Comparison of ENCODE assay signal across 16 cellular contexts in genomic region chr16:13634253-13634652, GRCh38.
DNase-seq lines count a peak whose midpoint lies in the region; ATAC-seq, FAIRE-seq and TF ChIP-seq lines count a peak whose summit lies in the region.
"Had no signal": no experiment of that assay in that cellular context is flagged by ENCODE, and none has a peak within 500 bp of the region (broad histone marks: within the 10 kb centered on the region; RNA-seq: fewer than 3 reads in every experiment).

No MANE protein-coding gene starts in this region.

- H3K79me2 ChIP-seq in hepatocyte: no peaks in the 10 kb centered on the region

- FAIRE-seq in A204.1 (lab: Jason Lieb, UNC) (peak; percentile 41), endometrium (lab: Jason Lieb, UNC) (peak; percentile 65), pancreas (lab: Jason Lieb, UNC) (peak; percentile 68)
- FAIRE-seq: H1 had no signal

- H3K27me3 Mint-ChIP-seq in WTC11 (ENCODE audit: low read depth): no peaks in the 10 kb centered on the region; the same call in 1 of the 2 replicates
- H3K27me3 Mint-ChIP-seq: CD4-positive, alpha-beta memory T cell had no signal

- H3K27ac Mint-ChIP-seq in WTC11: no peak overlapping the region
- H3K27ac Mint-ChIP-seq: CD4-positive, alpha-beta memory T cell had no signal

- no peak for TF ChIP-seq EP300 in ovary (IDR thresholded peaks at IDR 0.05)

- CTCF ChIA-PET in WTC11 (lab: Charles Lee): no interaction called here

- ATAC-seq in WTC11 (no peak), pancreas (no peak), GM21529 (IDR thresholded peaks at IDR 0.05; ENCODE audit: unreplicated experiment) (no peak)

- no peak for DNase-seq in WTC11 (ENCODE audit: low spot score)
- DNase-seq in pancreas: no peak
- no peak for DNase-seq in ovary
- DNase-seq in hepatocyte (ENCODE audit: low spot score): no peak
- DNase-seq: CD4-positive, alpha-beta memory T cell; DMS153; DMS79; GF-D8 had no signal

- no peak overlapping the region for H3K4me3 ChIP-seq in pancreas
- no peak overlapping the region for H3K4me3 ChIP-seq in ovary
- H3K4me3 ChIP-seq in hepatocyte: no peak overlapping the region
- H3K4me3 ChIP-seq: BLaER1, HAP-1 had no signal

- no peaks in the 10 kb centered on the region for H3K36me3 ChIP-seq in pancreas
- H3K36me3 ChIP-seq in ovary: no peaks in the 10 kb centered on the region
- H3K36me3 ChIP-seq in hepatocyte (replicated peaks; ENCODE audit: insufficient read depth, low read depth): no peaks in the 10 kb centered on the region
- H3K36me3 ChIP-seq: BLaER1, HAP-1 had no signal

- H4K20me1 ChIP-seq in hepatocyte (ENCODE audit: insufficient read depth, poor library complexity, severe bottlenecking): no peaks in the 10 kb centered on the region
- H4K20me1 ChIP-seq: BLaER1 had no signal

- H3K4me1 Mint-ChIP-seq in WTC11: peaks cover 55% of the 10 kb centered on the region
- H3K4me1 Mint-ChIP-seq: CD14-positive monocyte had no signal

- peaks cover 33% of the 10 kb centered on the region for H3K9me3 Mint-ChIP-seq in WTC11

- 82 to 95% methylated on average over 1 of the region's 1 CpG for WGBS in pancreas, 2 donors
- 92 to 98% (median 98%) methylated on average over 1 of the region's 1 CpG for WGBS in ovary, 3 donors
- 88% methylated on average over 1 of the region's 1 CpG for WGBS in hepatocyte (ENCODE audit: low lambda C conversion rate, missing lambda C conversion rate)

- H3K27ac ChIP-seq in pancreas (no peak overlapping the region), ovary (no peak overlapping the region), hepatocyte (no peak overlapping the region)
- H3K27ac ChIP-seq: 22Rv1, BLaER1 had no signal

- TF ChIP-seq CTCF in WTC11 (IDR thresholded peaks at IDR 0.05): no peak
- no peak for TF ChIP-seq CTCF in pancreas (IDR thresholded peaks at IDR 0.05)
- no peak for TF ChIP-seq CTCF in ovary (IDR thresholded peaks at IDR 0.05)
- TF ChIP-seq CTCF in hepatocyte (IDR thresholded peaks at IDR 0.05; ENCODE audit: poor library complexity): no peak

- H3K4me2 ChIP-seq in hepatocyte: no peak overlapping the region
- H3K4me2 ChIP-seq: BLaER1 had no signal

- H3K36me3 Mint-ChIP-seq in WTC11: peaks cover 21% of the 10 kb centered on the region
- H3K36me3 Mint-ChIP-seq: CD14-positive monocyte; CD4-positive, alpha-beta memory T cell had no signal

- H3K27me3 ChIP-seq in pancreas (no peaks in the 10 kb centered on the region), ovary (no peaks in the 10 kb centered on the region), hepatocyte (no peaks in the 10 kb centered on the region)
- H3K27me3 ChIP-seq: BLaER1 had no signal

- POLR2A ChIA-PET in WTC11 (lab: Charles Lee): no interaction called here

- intact Hi-C loops in pancreas (cut with DNase I): no loop called here
- intact Hi-C loops in ovary (cut with DNase I): loop anchor here in 1 of 4 donors (10.0 kb wide), 1 partner anchor 61 kb away; no protein-coding TSS in a partner anchor

- H3K4me1 ChIP-seq in pancreas (no peaks in the 10 kb centered on the region), ovary (ENCODE audit: insufficient read depth) (no peaks in the 10 kb centered on the region), hepatocyte (ENCODE audit: insufficient read depth) (peaks cover 22% of the 10 kb centered on the region)
- H3K4me1 ChIP-seq: HAP-1 had no signal

- H2AFZ ChIP-seq in hepatocyte: no peak overlapping the region

- H3K4me3 Mint-ChIP-seq in WTC11: no peak overlapping the region
- H3K4me3 Mint-ChIP-seq: CD14-positive monocyte; CD4-positive, alpha-beta memory T cell had no signal

- H3K9me2 ChIP-seq in hepatocyte (replicated peaks; ENCODE audit: insufficient read depth): no peaks in the 10 kb centered on the region

- H3K9me3 ChIP-seq in pancreas (no peaks in the 10 kb centered on the region), ovary (no peaks in the 10 kb centered on the region), hepatocyte (ENCODE audit: low read depth) (no peaks in the 10 kb centered on the region)
- H3K9me3 ChIP-seq: BLaER1, HAP-1 had no signal

- no peak for TF ChIP-seq POLR2A in ovary (IDR thresholded peaks at IDR 0.05)

TF ChIP-seq in WTC11, 78 proteins besides CTCF, POLR2A, EP300 and RAD21:
- TF ChIP-seq HMGA2 (CRISPR knock-in tag; IDR thresholded peaks at IDR 0.05) (peak; percentile 37; the same call in 1 of the 2 replicates), E2F1 (CRISPR knock-in tag; IDR thresholded peaks at IDR 0.05) (no peak)
- TF ChIP-seq, protein P1, sequence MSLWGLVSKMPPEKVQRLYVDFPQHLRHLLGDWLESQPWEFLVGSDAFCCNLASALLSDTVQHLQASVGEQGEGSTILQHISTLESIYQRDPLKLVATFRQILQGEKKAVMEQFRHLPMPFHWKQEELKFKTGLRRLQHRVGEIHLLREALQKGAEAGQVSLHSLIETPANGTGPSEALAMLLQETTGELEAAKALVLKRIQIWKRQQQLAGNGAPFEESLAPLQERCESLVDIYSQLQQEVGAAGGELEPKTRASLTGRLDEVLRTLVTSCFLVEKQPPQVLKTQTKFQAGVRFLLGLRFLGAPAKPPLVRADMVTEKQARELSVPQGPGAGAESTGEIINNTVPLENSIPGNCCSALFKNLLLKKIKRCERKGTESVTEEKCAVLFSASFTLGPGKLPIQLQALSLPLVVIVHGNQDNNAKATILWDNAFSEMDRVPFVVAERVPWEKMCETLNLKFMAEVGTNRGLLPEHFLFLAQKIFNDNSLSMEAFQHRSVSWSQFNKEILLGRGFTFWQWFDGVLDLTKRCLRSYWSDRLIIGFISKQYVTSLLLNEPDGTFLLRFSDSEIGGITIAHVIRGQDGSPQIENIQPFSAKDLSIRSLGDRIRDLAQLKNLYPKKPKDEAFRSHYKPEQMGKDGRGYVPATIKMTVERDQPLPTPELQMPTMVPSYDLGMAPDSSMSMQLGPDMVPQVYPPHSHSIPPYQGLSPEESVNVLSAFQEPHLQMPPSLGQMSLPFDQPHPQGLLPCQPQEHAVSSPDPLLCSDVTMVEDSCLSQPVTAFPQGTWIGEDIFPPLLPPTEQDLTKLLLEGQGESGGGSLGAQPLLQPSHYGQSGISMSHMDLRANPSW (CRISPR knock-in tag; conservative IDR thresholded peaks at IDR 0.05; ENCODE audit: low read depth): no peak
